ENCODE assay signal across 8 cellular contexts in genomic region chr5:157571357-157571827, GRCh38. TPM values are rescaled to one million over a fixed set of nuclear protein-coding genes. Genes with fewer than 3 reads are reported as not detected.
DNase-seq lines count a peak whose midpoint lies in the region; ATAC-seq, FAIRE-seq and TF ChIP-seq lines count a peak whose summit lies in the region.

No MANE protein-coding gene starts in this region.

- H3K27ac Mint-ChIP-seq in CD14-positive monocyte (peak overlapping the region; percentile 84 to 98 (median 96)), endodermal cell (peak overlapping the region; percentile 88)

- DNase-seq in CD14-positive monocyte (ENCODE audit: low spot score): peak; percentile 56
- DNase-seq in SKM-1 (lab: John Stamatoyannopoulos, UW; ENCODE audit: unreplicated experiment): peak; percentile 80
- peak; percentile 85 for DNase-seq in endodermal cell
- peak; percentile 79 for DNase-seq in pons (ENCODE audit: low spot score)
- DNase-seq in D721Med (ENCODE audit: insufficient read length, low spot score): no peak
- no peak for DNase-seq in NCI-H2227 (lab: John Stamatoyannopoulos, UW; ENCODE audit: unreplicated experiment)

- H3K4me1 Mint-ChIP-seq in CD14-positive monocyte: peaks cover 85% of the 10 kb centered on the region
- peaks cover 25% of the 10 kb centered on the region for H3K4me1 Mint-ChIP-seq in endodermal cell

- intact Hi-C loops in CD14-positive monocyte (cut with micrococcal nuclease): loop anchor here in 1 of 2 donors (2.0 to 10.0 kb wide), 2 partner anchors 25 to 93 kb away; no protein-coding TSS in a partner anchor

- peak overlapping the region; percentile 73 to 84 for H3K4me3 Mint-ChIP-seq in CD14-positive monocyte
- peak overlapping the region; percentile 12 for H3K4me3 Mint-ChIP-seq in endodermal cell

- no peak for FAIRE-seq in D721Med (lab: Jason Lieb, UNC)

- H3K9ac ChIP-seq in endodermal cell (ENCODE audit: extremely low read depth, low read length, poor library complexity, severe bottlenecking): peak overlapping the region; percentile 94

- H3K9me3 Mint-ChIP-seq in CD14-positive monocyte (peaks cover 0 to 4% (median 0%) of the 10 kb centered on the region in 7 donors), endodermal cell (no peaks in the 10 kb centered on the region)

- peaks cover 11% of the 10 kb centered on the region for H3K4me1 ChIP-seq in endodermal cell (ENCODE audit: control insufficient read depth, insufficient read depth, low read length)

- WGBS in endodermal cell (ENCODE audit: insufficient coverage in 1 of 2, insufficient read length in 1 of 2), 2 experiments: 31 to 34% methylated on average over 3 to 6 of the region's 6 CpGs

- no peaks in the 10 kb centered on the region for H3K27me3 ChIP-seq in endodermal cell (ENCODE audit: control insufficient read depth, insufficient read depth, low read length, poor library complexity, severe bottlenecking)

- H3K9me3 ChIP-seq in endodermal cell (ENCODE audit: control insufficient read depth, low read length): no peaks in the 10 kb centered on the region

- peak; percentile 34 for TF ChIP-seq POLR2A in GM19193 (IDR thresholded peaks at IDR 0.05; ENCODE audit: extremely low read depth, insufficient read depth, insufficient read length)

- ATAC-seq in HG03108 (IDR thresholded peaks at IDR 0.05; ENCODE audit: unreplicated experiment): peak; percentile 94

- no peak for TF ChIP-seq CTCF in CD14-positive monocyte (IDR thresholded peaks at IDR 0.05)
- TF ChIP-seq CTCF in endodermal cell (conservative IDR thresholded peaks at IDR 0.05): no peak
- TF ChIP-seq CTCF in D721Med (IDR thresholded peaks at IDR 0.05; ENCODE audit: insufficient read depth, missing control alignments): no peak

- H3K36me3 Mint-ChIP-seq in CD14-positive monocyte: peaks cover 13 to 22% of the 10 kb centered on the region in 2 donors
- peaks cover 49% of the 10 kb centered on the region for H3K36me3 Mint-ChIP-seq in endodermal cell (ENCODE audit: low read depth)

- peak overlapping the region; percentile 90 for H3K4me3 ChIP-seq in endodermal cell (ENCODE audit: low read length)

- peaks cover 65% of the 10 kb centered on the region for H3K36me3 ChIP-seq in endodermal cell (ENCODE audit: control insufficient read depth, insufficient read depth, low read length)

- peak overlapping the region; percentile 58 for H3K27ac ChIP-seq in endodermal cell (ENCODE audit: low read depth, low read length)

- H3K27me3 Mint-ChIP-seq in CD14-positive monocyte (ENCODE audit: low read depth in 3 of 3) (peaks cover 2 to 7% (median 4%) of the 10 kb centered on the region in 3 donors), endodermal cell (ENCODE audit: insufficient read depth) (no peaks in the 10 kb centered on the region)

RNA-seq across cellular contexts. Expression of gene ADAM19, which starts 4.2 kb away (rescaled TPM):
- 1 to 10 TPM; 3.0 to 6.2 TPM for polyA plus RNA-seq in CD14-positive monocyte
- 100 to 1,000 TPM in 1 of 2 donors, 10 to 100 TPM in 1; 96.1 to 119 TPM for total RNA-seq in endodermal cell
- polyA plus RNA-seq in endodermal cell (2013, experiment 1 of 2): 46.1 TPM
- polyA plus RNA-seq in endodermal cell (2013, experiment 2 of 2): 63.4 TPM

Comparison
In these comparisons a context has a peak if more than half of its experiments do, and no peak if none do; other contexts are left out.
1. DNase-seq: peak in CD14-positive monocyte (single experiment), SKM-1 (single experiment), endodermal cell (single experiment) and pons (single experiment); none in D721Med (single experiment) and NCI-H2227 (single experiment).